ENCODE assay signal across 8 cellular contexts in the genomic region with DNA sequence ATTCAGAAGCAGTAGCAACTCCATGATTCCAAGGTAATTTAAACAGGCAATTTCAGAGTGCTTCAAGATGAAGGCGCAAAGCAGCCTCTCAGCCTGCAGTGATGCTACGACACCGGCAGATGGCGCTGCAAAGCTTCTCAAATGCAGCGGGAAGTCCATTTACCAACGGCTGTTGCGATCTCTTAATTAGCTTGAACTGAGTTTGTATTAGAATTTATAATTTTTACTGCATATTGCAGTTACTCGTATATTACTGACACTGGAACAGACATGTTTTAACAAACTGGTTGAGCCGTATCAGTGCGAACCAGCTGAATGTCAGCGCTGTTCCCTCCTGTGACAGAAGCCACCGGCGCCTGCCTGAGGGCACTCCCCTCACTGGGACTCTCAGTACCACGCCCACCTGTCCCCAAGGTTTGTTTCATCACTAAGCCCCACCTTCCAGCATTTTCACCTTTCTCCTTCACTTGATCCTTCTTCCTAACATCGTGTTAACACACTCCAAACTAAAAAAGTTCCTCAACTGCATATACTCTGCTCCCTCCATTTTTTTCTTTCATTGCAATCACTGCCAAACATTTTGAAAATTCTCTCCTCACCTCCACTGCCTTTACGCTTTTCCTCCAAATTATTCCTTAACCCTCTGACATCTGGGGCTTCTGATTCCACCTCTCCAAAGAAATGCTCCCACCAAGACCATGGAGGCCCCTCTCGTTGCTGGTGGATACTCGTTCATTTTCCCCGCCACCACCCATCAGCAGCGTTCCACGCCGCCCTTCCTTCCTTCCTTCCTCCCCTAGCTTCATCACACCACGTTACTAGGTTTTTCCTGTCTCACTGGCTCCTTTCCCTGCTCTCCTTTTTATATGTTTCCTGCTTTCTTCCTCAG. TPM values are rescaled to one million over a fixed set of nuclear protein-coding genes. Genes with fewer than 3 reads are reported as not detected.
DNase-seq lines count a peak whose midpoint lies in the region; ATAC-seq and TF ChIP-seq lines count a peak whose summit lies in the region.

No MANE protein-coding gene starts in this region.

- no peak overlapping the region for H3K27ac ChIP-seq in muscle layer of duodenum (ENCODE audit: low read length)

- H3K4me1 Mint-ChIP-seq in activated T-cell treated with anti-CD3 and anti-CD28 coated beads, Interleukin-2, amount 50 U/mL, for 4 hours (ENCODE audit: low read depth) = peaks cover 36% of the 10 kb centered on the region

- H3K4me1 ChIP-seq in muscle layer of duodenum (ENCODE audit: control insufficient read depth in 1 of 2, insufficient read depth in 2 of 2, low read length in 2 of 2) = peaks cover 0 to 4% of the 10 kb centered on the region in 2 donors

- no peaks in the 10 kb centered on the region for H3K9me3 Mint-ChIP-seq in activated T-cell treated with anti-CD3 and anti-CD28 coated beads, Interleukin-2, amount 50 U/mL, for 4 hours

- no peaks in the 10 kb centered on the region for H3K9me3 ChIP-seq in muscle layer of duodenum (ENCODE audit: control insufficient read depth in 1 of 2, low read length in 2 of 2)

- ATAC-seq in activated T-cell treated with anti-CD3 and anti-CD28 coated beads, Interleukin-2, amount 50 U/mL, for 4 hours = peak; percentile 83 to 85
- ATAC-seq in esophagus mucosa (peak; percentile 75), HG03108 (IDR thresholded peaks at IDR 0.05; ENCODE audit: unreplicated experiment) (no peak)

- DNase-seq in GM06990 (ENCODE audit: extremely low read depth, insufficient read length) (peak; percentile 59), KG1 (lab: John Stamatoyannopoulos, UW) (peak; percentile 82)
- DNase-seq in activated T-cell treated with anti-CD3 and anti-CD28 coated beads, Interleukin-2, amount 50 U/mL, for 4 hours = peak; percentile 76
- DNase-seq in stimulated activated CD8-positive, alpha-beta memory T cell treated with anti-CD3 and anti-CD28 coated beads, Interleukin-4, amount 100 ng/mL, for 48 hours = peak; percentile 87

- TF ChIP-seq CTCF in GM06990 (IDR thresholded peaks at IDR 0.05; ENCODE audit: insufficient read depth, low read length, poor library complexity, severe bottlenecking) = peak; percentile 95

- no peaks in the 10 kb centered on the region for H3K27me3 ChIP-seq in GM06990 (replicated peaks; ENCODE audit: control insufficient read depth, insufficient read depth, low read length)
- no peaks in the 10 kb centered on the region for H3K27me3 ChIP-seq in muscle layer of duodenum (ENCODE audit: low read depth, low read length)

- peak overlapping the region; percentile 32 for H3K4me3 ChIP-seq in GM06990 (replicated peaks; ENCODE audit: low read depth, low read length)
- peak overlapping the region; percentile 41 to 52 for H3K4me3 ChIP-seq in muscle layer of duodenum (ENCODE audit: low read depth in 1 of 2, low read length in 2 of 2)

- no peaks in the 10 kb centered on the region for H3K27me3 Mint-ChIP-seq in activated T-cell treated with anti-CD3 and anti-CD28 coated beads, Interleukin-2, amount 50 U/mL, for 4 hours (ENCODE audit: low read depth)

- H3K36me3 ChIP-seq in GM06990 (ENCODE audit: control insufficient read depth, insufficient read depth, low read length) (peaks cover 9% of the 10 kb centered on the region), muscle layer of duodenum (ENCODE audit: control insufficient read depth in 1 of 2, insufficient read depth in 2 of 2, low read length in 2 of 2) (peaks cover 4 to 14% of the 10 kb centered on the region in 2 donors)

- H3K36me3 Mint-ChIP-seq in activated T-cell treated with anti-CD3 and anti-CD28 coated beads, Interleukin-2, amount 50 U/mL, for 4 hours (ENCODE audit: insufficient read depth) = peaks cover 13% of the 10 kb centered on the region

- H3K4me3 Mint-ChIP-seq in activated T-cell treated with anti-CD3 and anti-CD28 coated beads, Interleukin-2, amount 50 U/mL, for 4 hours = peak overlapping the region; percentile 79

TF ChIP-seq in PFSK-1, 5 proteins besides CTCF, POLR2A, EP300 and RAD21:
- TF ChIP-seq TAF1 (IDR thresholded peaks at IDR 0.05; ENCODE audit: borderline replicate concordance, insufficient read depth, low read length) (no peak), SIN3A (IDR thresholded peaks at IDR 0.05; ENCODE audit: borderline replicate concordance, insufficient read depth, low read length) (peak; percentile 75; the same call in 1 of the 2 replicates)

RNA-seq across cellular contexts. Expression of gene GNL1, which starts 14.5 kb away (rescaled TPM):
- 93.2 TPM for polyA plus RNA-seq in PFSK-1 (2012; ENCODE audit: insufficient read length, low read depth)
- total RNA-seq in activated T-cell treated with anti-CD3 and anti-CD28 coated beads, Interleukin-2, amount 50 U/mL, for 4 hours = 100 to 1,000 TPM; 134 to 142 (median 138) TPM
- total RNA-seq in esophagus mucosa = 32.5 TPM

RNA-seq across cellular contexts. Expression of gene PRR3, which starts 15.3 kb away (rescaled TPM):
- 12.5 TPM for polyA plus RNA-seq in PFSK-1 (2012; ENCODE audit: insufficient read length, low read depth)
- 10 to 100 TPM; 41.3 to 49.3 (median 43.8) TPM for total RNA-seq in activated T-cell treated with anti-CD3 and anti-CD28 coated beads, Interleukin-2, amount 50 U/mL, for 4 hours
- total RNA-seq in esophagus mucosa = 3.5 TPM

RNA-seq across cellular contexts. Expression of gene ABCF1, which starts 29.5 kb away (rescaled TPM):
- 115 TPM for polyA plus RNA-seq in PFSK-1 (2012; ENCODE audit: insufficient read length, low read depth)
- total RNA-seq in activated T-cell treated with anti-CD3 and anti-CD28 coated beads, Interleukin-2, amount 50 U/mL, for 4 hours = 100 to 1,000 TPM; 167 to 181 (median 181) TPM
- 27.1 TPM for total RNA-seq in esophagus mucosa

RNA-seq across cellular contexts. Expression of gene HLA-E, which starts 52.5 kb away (rescaled TPM):
- 93.5 TPM for polyA plus RNA-seq in PFSK-1 (2012; ENCODE audit: insufficient read length, low read depth)
- 1,000 to 10,000 TPM in 1 of 3 donors, 100 to 1,000 TPM in 2; 695 to 1,026 (median 934) TPM for total RNA-seq in activated T-cell treated with anti-CD3 and anti-CD28 coated beads, Interleukin-2, amount 50 U/mL, for 4 hours
- total RNA-seq in esophagus mucosa = 190 TPM
